ENCODE assay signal across 20 cellular contexts in genomic region chr10:72483452-72483851, GRCh38.
DNase-seq lines count a peak whose midpoint lies in the region; ATAC-seq lines count a peak whose summit lies in the region.
"Had no signal": no experiment of that assay in that cellular context is flagged by ENCODE, and none has a peak within 500 bp of the region (broad histone marks: within the 10 kb centered on the region; RNA-seq: fewer than 3 reads in every experiment).

No MANE protein-coding gene starts in this region.

- intact Hi-C loops in cardiac septum (cut with DNase I), result no loop called here
- intact Hi-C loops in left ventricle myocardium superior (cut with micrococcal nuclease), result no loop called here

- H3K9ac ChIP-seq in Karpas-422 (ENCODE audit: low read length), result no peak overlapping the region
- H3K9ac ChIP-seq: BLaER1 had no signal

- H3K4me3 ChIP-seq in SJCRH30 (no peak overlapping the region), Karpas-422 (ENCODE audit: low read length) (no peak overlapping the region)
- H3K4me3 ChIP-seq: BLaER1, thyroid gland had no signal

- DNase-seq in cardiac septum (ENCODE audit: low spot score) (peak; percentile 82), left ventricle myocardium superior (no peak), SJCRH30 (peak; percentile 4 to 11), fibroblast of gingiva (ENCODE audit: low read depth) (peak; percentile 52), epidermal melanocyte (ENCODE audit: insufficient read length, low spot score) (no peak), Karpas-422 (no peak), activated T-cell treated with anti-CD3 and anti-CD28 coated beads for 4 hours (no peak)
- DNase-seq: 8988T; activated CD4-positive, alpha-beta T cell treated with anti-CD3 and anti-CD28 coated beads, Interleukin-2, amount 10 ng/mL, durations not matched to agents 7 days and 5 days; activated naive CD4-positive, alpha-beta T cell treated with Interleukin-2 at 50 U/mL for 16 hours; erythroblast; GDM1; natural killer cell; NCI-H187 treated with DMSO at 0.1 percent for 48 hours; NCI-H446; stimulated activated CD4-positive, alpha-beta T cell treated with anti-CD3 and anti-CD28 coated beads, Interleukin-12 subunit alpha, Interleukin-12 subunit beta, amount 100 ng/mL, for 4 hours; stimulated activated naive B cell treated with anti-CD40 and anti-IgM and Interleukin-4, amounts not matched to agents 10 μg/mL and 1 μg/mL and 100 μg/mL, for 72 hours; thyroid gland had no signal

- ATAC-seq in left ventricle myocardium superior (no peak), GM19023 (IDR thresholded peaks at IDR 0.05; ENCODE audit: unreplicated experiment) (no peak)
- ATAC-seq: natural killer cell; stimulated activated naive B cell treated with anti-CD40 and anti-IgM and Interleukin-4, amounts not matched to agents 10 μg/mL and 1 μg/mL and 100 μg/mL, for 72 hours had no signal

- H3K27me3 ChIP-seq in SJCRH30 (no peaks in the 10 kb centered on the region), Karpas-422 (ENCODE audit: low read length) (no peaks in the 10 kb centered on the region)
- H3K27me3 ChIP-seq: BLaER1, thyroid gland had no signal

- H3K9me2 ChIP-seq in Karpas-422 (replicated peaks; ENCODE audit: insufficient read depth, low read length), result no peaks in the 10 kb centered on the region

- H2AFZ ChIP-seq in Karpas-422 (ENCODE audit: low read length), result no peak overlapping the region

- H3K4me1 ChIP-seq in SJCRH30, result no peaks in the 10 kb centered on the region
- peaks cover 10% of the 10 kb centered on the region; the same call in 1 of the 2 replicates for H3K4me1 ChIP-seq in Karpas-422 (ENCODE audit: low read length)
- H3K4me1 ChIP-seq: BLaER1, thyroid gland had no signal

- no peak overlapping the region for H3K27ac ChIP-seq in SJCRH30
- H3K27ac ChIP-seq in Karpas-422 (ENCODE audit: low read length), result no peak overlapping the region
- H3K27ac ChIP-seq: BLaER1, thyroid gland had no signal

- H3K4me2 ChIP-seq in Karpas-422 (ENCODE audit: low read depth, low read length, poor library complexity, severe bottlenecking), result no peak overlapping the region
- H3K4me2 ChIP-seq: BLaER1 had no signal

- no peaks in the 10 kb centered on the region for H4K20me1 ChIP-seq in Karpas-422 (ENCODE audit: insufficient read depth, low read depth, low read length)
- H4K20me1 ChIP-seq: BLaER1 had no signal

- no peaks in the 10 kb centered on the region for H3K79me2 ChIP-seq in Karpas-422 (ENCODE audit: low read length)

- H3K36me3 ChIP-seq in SJCRH30, result 0 out of 2 replicates have a peak, but pooled peaks cover 2% of the 10 kb centered on the region
- no peaks in the 10 kb centered on the region for H3K36me3 ChIP-seq in Karpas-422 (ENCODE audit: insufficient read depth, low read length)
- H3K36me3 ChIP-seq: thyroid gland had no signal

- H3K9me3 ChIP-seq in SJCRH30 (replicated peaks) (no peaks in the 10 kb centered on the region), Karpas-422 (ENCODE audit: low read length) (no peaks in the 10 kb centered on the region)
- H3K9me3 ChIP-seq: BLaER1, thyroid gland had no signal

Comparison
In these comparisons a context has a peak if more than half of its experiments do, and no peak if none do; other contexts are left out.
1. DNase-seq: peak in cardiac septum (single experiment), SJCRH30 (2 of 2) and fibroblast of gingiva (single experiment); none in left ventricle myocardium superior (single experiment), epidermal melanocyte (single experiment), Karpas-422 (single experiment) and activated T-cell treated with anti-CD3 and anti-CD28 coated beads for 4 hours (single experiment).